Comparison of ENCODE assay signal across 8 cellular contexts in the genomic region with DNA sequence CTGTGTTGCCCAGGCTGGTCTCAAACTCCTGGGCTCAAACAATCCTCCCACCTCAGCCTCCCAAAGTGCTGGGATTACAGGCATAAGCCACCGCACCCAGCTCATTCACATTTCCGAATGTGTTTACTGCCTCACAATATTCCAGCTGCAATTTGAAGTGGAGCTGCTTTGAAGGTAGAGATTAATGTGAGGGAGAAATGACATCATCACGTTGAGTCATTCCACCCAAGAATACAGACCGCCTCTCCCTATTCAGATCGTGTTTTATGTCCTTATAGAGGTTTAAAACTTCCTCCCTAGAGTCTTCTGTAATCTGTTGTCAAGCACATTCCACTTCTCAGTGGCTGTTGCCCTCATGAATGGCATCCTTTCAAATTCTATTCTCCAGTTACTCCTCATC.
DNase-seq lines count a peak whose midpoint lies in the region; ATAC-seq and TF ChIP-seq lines count a peak whose summit lies in the region.
"Had no signal": no experiment of that assay in that cellular context is flagged by ENCODE, and none has a peak within 500 bp of the region (broad histone marks: within the 10 kb centered on the region; RNA-seq: fewer than 3 reads in every experiment).

No MANE protein-coding gene starts in this region.

- DNase-seq in ELR (ENCODE audit: low read depth) (peak; percentile 67), PC-3 (peak; percentile 39), choroid plexus epithelial cell (ENCODE audit: low read depth) (peak; percentile 74), prostate gland (ENCODE audit: low spot score) (no peak), SKM-1 (lab: John Stamatoyannopoulos, UW; ENCODE audit: unreplicated experiment) (no peak), NCI-H1694 treated with DMSO at 0.1 percent for 48 hours (lab: John Stamatoyannopoulos, UW) (no peak), SIG-M5 (lab: John Stamatoyannopoulos, UW) (no peak)
- DNase-seq: NCI-H2081 treated with DMSO at 0.1 percent for 48 hours had no signal

- H3K79me2 ChIP-seq in PC-3 (ENCODE audit: low read length) = no peaks in the 10 kb centered on the region

- POLR2A ChIA-PET in PC-3 (lab: Charles Lee; ENCODE audit: unreplicated experiment) = no interaction called here

- H3K4me1 ChIP-seq in PC-3 (ENCODE audit: insufficient read depth, low read length) (peaks cover 10% of the 10 kb centered on the region), prostate gland (replicated peaks) (peaks cover 20% of the 10 kb centered on the region)

- H3F3A ChIP-seq in PC-3 (ENCODE audit: low read length, unreplicated experiment) = no peaks in the 10 kb centered on the region

- no peak overlapping the region for H3K9ac ChIP-seq in PC-3 (ENCODE audit: low read length)

- no peaks in the 10 kb centered on the region for H4K20me1 ChIP-seq in PC-3 (ENCODE audit: low read length)

- intact Hi-C loops in PC-3 (cut with micrococcal nuclease) = loop anchor here (5.0 kb wide), 1 partner anchor 98 kb away; no protein-coding TSS in a partner anchor
- intact Hi-C loops in prostate gland (cut with DNase I) = no loop called here

- H3K27me3 ChIP-seq in PC-3 (ENCODE audit: low read length) (no peaks in the 10 kb centered on the region), prostate gland (replicated peaks; ENCODE audit: insufficient read depth) (no peaks in the 10 kb centered on the region)

- peak; percentile 82 for ATAC-seq in PC-3

- BruUV-seq in PC-3 (replicated peaks; lab: Mats Ljungman, UMichigan) = no TSS peak

- peaks cover 8% of the 10 kb centered on the region for H3K36me3 ChIP-seq in PC-3 (ENCODE audit: low read depth, low read length)
- no peaks in the 10 kb centered on the region for H3K36me3 ChIP-seq in prostate gland

- H3K9me3 ChIP-seq in PC-3 (ENCODE audit: low read length) (no peaks in the 10 kb centered on the region), prostate gland (no peaks in the 10 kb centered on the region)

- CTCF ChIA-PET in PC-3 (lab: Charles Lee) = no interaction called here

- H3K27ac ChIP-seq in PC-3 (ENCODE audit: low read length) = no peak overlapping the region
- H3K27ac ChIP-seq in prostate gland = peak overlapping the region; percentile 58 to 81

- WGBS in prostate gland = 75% methylated on average over 5 of the region's 5 CpGs

- no peak overlapping the region for H3K4me2 ChIP-seq in PC-3 (ENCODE audit: low read length)

- H2AFZ ChIP-seq in PC-3 (ENCODE audit: low read length) = no peak overlapping the region

- H3K4me3 ChIP-seq in PC-3 (ENCODE audit: low read length) (no peak overlapping the region), choroid plexus epithelial cell (ENCODE audit: low read depth, low read length) (no peak overlapping the region), prostate gland (no peak overlapping the region)

- no peak for TF ChIP-seq POLR2A in prostate gland (IDR thresholded peaks at IDR 0.05)

- no peak for TF ChIP-seq CTCF in PC-3 (conservative IDR thresholded peaks at IDR 0.05; ENCODE audit: low read depth, low read length)
- TF ChIP-seq CTCF in choroid plexus epithelial cell (conservative IDR thresholded peaks at IDR 0.05; ENCODE audit: low read depth, low read length) = no peak
- no peak for TF ChIP-seq CTCF in prostate gland (IDR thresholded peaks at IDR 0.05)

- H3K9me2 ChIP-seq in PC-3 (replicated peaks; ENCODE audit: low read length) = no peaks in the 10 kb centered on the region

Comparison
In these comparisons a context has a peak if more than half of its experiments do, and no peak if none do; other contexts are left out.
1. DNase-seq: peak in ELR (single experiment), PC-3 (single experiment) and choroid plexus epithelial cell (single experiment); none in prostate gland (single experiment), SKM-1 (single experiment), NCI-H1694 treated with DMSO at 0.1 percent for 48 hours (single experiment) and SIG-M5 (single experiment).